Comparison of ENCODE assay signal across 8 cellular contexts in genomic region chr2:211455225-211455841, GRCh38.
DNase-seq lines count a peak whose midpoint lies in the region; ATAC-seq and TF ChIP-seq lines count a peak whose summit lies in the region.
"Had no signal": no experiment of that assay in that cellular context is flagged by ENCODE, and none has a peak within 500 bp of the region (broad histone marks: within the 10 kb centered on the region; RNA-seq: fewer than 3 reads in every experiment).

No MANE protein-coding gene starts in this region.

- CTCF ChIA-PET in mammary epithelial cell (lab: Charles Lee; ENCODE audit: low non-redundant PET): interaction anchor here (0.7 kb wide), 1 partner anchor 702 kb away, joined by 3 read pairs; no protein-coding TSS in a partner anchor

- ATAC-seq in GM19351 (IDR thresholded peaks at IDR 0.05; ENCODE audit: unreplicated experiment) (peak; percentile 84), HG03432 (IDR thresholded peaks at IDR 0.05; ENCODE audit: unreplicated experiment) (peak; percentile 77)

- intact Hi-C loops in mammary epithelial cell (cut with micrococcal nuclease): loop anchor here (5.0 kb wide), 1 partner anchor 1112 kb away; no protein-coding TSS in a partner anchor

- H3K9ac ChIP-seq in mammary epithelial cell (ENCODE audit: insufficient read depth, low read length): no peak overlapping the region

- no TSS peak for BruUV-seq in mammary epithelial cell (replicated peaks; lab: Mats Ljungman, UMichigan)

- no peaks in the 10 kb centered on the region for H4K20me1 ChIP-seq in mammary epithelial cell (ENCODE audit: insufficient read depth, low read length)

- no peaks in the 10 kb centered on the region for H3K79me2 ChIP-seq in mammary epithelial cell (ENCODE audit: insufficient read depth, low read length)

- 91% methylated on average over 1 of the region's 1 CpG for WGBS in mammary epithelial cell (ENCODE audit: low coverage, missing lambda C conversion rate)

- peak; percentile 94 to 97 for TF ChIP-seq CTCF in mammary epithelial cell (conservative IDR thresholded peaks at IDR 0.05 in 1 of 2, IDR thresholded peaks at IDR 0.05 in 1 of 2; ENCODE audit: extremely low read depth in 1 of 2, insufficient read depth in 1 of 2, low read depth in 1 of 2, low read length in 2 of 2)
- peak; percentile 98 for TF ChIP-seq CTCF in type B pancreatic cell (conservative IDR thresholded peaks at IDR 0.05)

- in situ Hi-C loops in mammary epithelial cell (cut with MboI; ENCODE audit: low sequenced_read_pairs in 2 of 2): loop anchor here in 1 of 2 donors (25.0 kb wide), 1 partner anchor 1082 kb away; the partner anchor contains the start of gene ERBB4

- H3K9me3 ChIP-seq in mammary epithelial cell (replicated peaks; ENCODE audit: insufficient read depth, low read length): no peaks in the 10 kb centered on the region

- no peak overlapping the region for H2AFZ ChIP-seq in mammary epithelial cell (ENCODE audit: low read depth, low read length)

- H3K36me3 ChIP-seq in mammary epithelial cell (ENCODE audit: insufficient read depth, low read length): no peaks in the 10 kb centered on the region

- H3K4me2 ChIP-seq in mammary epithelial cell (ENCODE audit: insufficient read depth, low read depth, low read length): no peak overlapping the region

- H3K4me3 ChIP-seq in mammary epithelial cell (replicated peaks in 1 of 3; ENCODE audit: insufficient read depth in 1 of 3, low read depth in 2 of 3, low read length in 3 of 3): no peak overlapping the region

- no peaks in the 10 kb centered on the region for H3K27me3 Mint-ChIP-seq in type B pancreatic cell
- H3K27me3 Mint-ChIP-seq: activated naive CD8-positive, alpha-beta T cell treated with anti-CD3 and anti-CD28 coated beads, Interleukin-2, amount 10 ng/mL, durations not matched to agents 7 days and 5 days had no signal

- no peaks in the 10 kb centered on the region for H3K36me3 Mint-ChIP-seq in type B pancreatic cell
- H3K36me3 Mint-ChIP-seq: activated naive CD8-positive, alpha-beta T cell treated with anti-CD3 and anti-CD28 coated beads, Interleukin-2, amount 10 ng/mL, durations not matched to agents 7 days and 5 days had no signal

- no peak overlapping the region for H3K27ac ChIP-seq in mammary epithelial cell (ENCODE audit: insufficient read depth, low read depth, low read length)

- DNase-seq in EH (ENCODE audit: low read depth) (peak; percentile 29), NCI-H774 (lab: John Stamatoyannopoulos, UW) (peak; percentile 57), mammary epithelial cell (peak; percentile 24), kidney glomerular epithelial cell (lab: John Stamatoyannopoulos, UW) (peak; percentile 16), type B pancreatic cell (ENCODE audit: extremely low spot score, unreplicated experiment) (no peak)
- DNase-seq: activated naive CD8-positive, alpha-beta T cell treated with anti-CD3 and anti-CD28 coated beads, Interleukin-2, amount 10 ng/mL, durations not matched to agents 7 days and 5 days had no signal

- peaks cover 9% of the 10 kb centered on the region for H3K4me1 Mint-ChIP-seq in type B pancreatic cell (ENCODE audit: unreplicated experiment)
- H3K4me1 Mint-ChIP-seq: activated naive CD8-positive, alpha-beta T cell treated with anti-CD3 and anti-CD28 coated beads, Interleukin-2, amount 10 ng/mL, durations not matched to agents 7 days and 5 days had no signal

- H3K27ac Mint-ChIP-seq in type B pancreatic cell: no peak overlapping the region
- H3K27ac Mint-ChIP-seq: activated naive CD8-positive, alpha-beta T cell treated with anti-CD3 and anti-CD28 coated beads, Interleukin-2, amount 10 ng/mL, durations not matched to agents 7 days and 5 days had no signal

- H3K4me1 ChIP-seq in mammary epithelial cell (ENCODE audit: insufficient read depth, low read length): no peaks in the 10 kb centered on the region

- no peak overlapping the region for H3K4me3 Mint-ChIP-seq in type B pancreatic cell
- H3K4me3 Mint-ChIP-seq: activated naive CD8-positive, alpha-beta T cell treated with anti-CD3 and anti-CD28 coated beads, Interleukin-2, amount 10 ng/mL, durations not matched to agents 7 days and 5 days had no signal

- H3K9me3 Mint-ChIP-seq in type B pancreatic cell: no peaks in the 10 kb centered on the region
- H3K9me3 Mint-ChIP-seq: activated naive CD8-positive, alpha-beta T cell treated with anti-CD3 and anti-CD28 coated beads, Interleukin-2, amount 10 ng/mL, durations not matched to agents 7 days and 5 days had no signal

- no peaks in the 10 kb centered on the region for H3K27me3 ChIP-seq in mammary epithelial cell (ENCODE audit: insufficient read depth, low read length)

- dilution Hi-C loops in mammary epithelial cell (cut with HindIII; ENCODE audit: low sequenced_read_pairs): no loop called here
